29 cellular contexts compared by ENCODE assay signal in the genomic region with DNA sequence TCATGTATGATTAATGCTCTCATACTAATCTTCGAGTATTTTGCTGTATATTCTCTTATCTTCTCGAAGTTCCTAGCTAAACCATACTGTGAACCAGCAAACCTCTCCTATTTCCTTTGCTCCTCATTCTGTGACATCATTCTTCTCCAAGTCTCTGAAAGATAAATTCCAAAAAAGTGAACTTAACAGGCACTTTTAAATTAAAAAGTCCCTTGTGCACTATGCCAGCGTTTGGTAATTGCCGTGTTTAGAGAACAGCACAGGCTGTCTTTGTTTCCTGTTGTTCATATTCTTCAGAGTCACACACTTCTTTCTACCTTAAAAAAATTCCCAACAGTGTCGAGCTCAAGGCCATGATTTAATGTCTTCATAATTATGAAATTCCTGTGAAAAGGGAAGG.
DNase-seq lines count a peak whose midpoint lies in the region; ATAC-seq and TF ChIP-seq lines count a peak whose summit lies in the region.
"Had no signal": no experiment of that assay in that cellular context is flagged by ENCODE, and none has a peak within 500 bp of the region (broad histone marks: within the 10 kb centered on the region; RNA-seq: fewer than 3 reads in every experiment).

No MANE protein-coding gene starts in this region.

- H3K4me3 ChIP-seq in cardiac muscle cell (no peak overlapping the region), right atrium auricular region (no peak overlapping the region), muscle layer of duodenum (ENCODE audit: low read depth in 1 of 2, low read length in 2 of 2) (no peak overlapping the region)
- no peak overlapping the region for H3K4me3 ChIP-seq in CD8-positive, alpha-beta T cell (ENCODE audit: low read depth, low read length)
- H3K4me3 ChIP-seq: adrenal gland, HAP-1, MG63 had no signal

- H3K9me3 Mint-ChIP-seq in endothelial cell (ENCODE audit: unreplicated experiment), result no peaks in the 10 kb centered on the region
- no peaks in the 10 kb centered on the region for H3K9me3 Mint-ChIP-seq in CD8-positive, alpha-beta T cell
- H3K9me3 Mint-ChIP-seq: activated naive CD4-positive, alpha-beta T cell treated with anti-CD3 and anti-CD28 coated beads for 36 hours; memory B cell; stimulated activated effector memory CD8-positive, alpha-beta T cell treated with anti-CD3 and anti-CD28 coated beads, Interleukin-12 subunit alpha, Interleukin-12 subunit beta, amount 100 ng/mL, for 72 hours had no signal

- H3K27me3 Mint-ChIP-seq in endothelial cell (ENCODE audit: unreplicated experiment), result no peaks in the 10 kb centered on the region
- peaks cover 22% of the 10 kb centered on the region for H3K27me3 Mint-ChIP-seq in CD8-positive, alpha-beta T cell (ENCODE audit: low read depth)

- DNase-seq in cardiac muscle cell (ENCODE audit: low read depth in 1 of 2, low spot score in 1 of 2) (peak in 1 of 2 donors; percentile 36), right atrium auricular region (ENCODE audit: low spot score) (no peak), endothelial cell (ENCODE audit: low spot score) (no peak), DMS79 treated with DMSO at 0.1 percent for 48 hours (lab: John Stamatoyannopoulos, UW) (no peak)
- no peak for DNase-seq in CD8-positive, alpha-beta T cell
- DNase-seq: 8988T; activated CD4-positive, alpha-beta T cell treated with anti-CD3 and anti-CD28 coated beads, Interleukin-2, amount 50 U/mL, for 48 hours; activated naive CD4-positive, alpha-beta T cell treated with anti-CD3 and anti-CD28 coated beads for 36 hours; adrenal gland; brain microvascular endothelial cell; effector CD8-positive, alpha-beta T cell; EL; erythroblast; foreskin fibroblast; KBM-7; MG63; naive thymus-derived CD8-positive, alpha-beta T cell; NCI-H1105 treated with DMSO at 0.1 percent for 48 hours; NCI-H1930; NCI-H524 treated with DMSO at 0.1 percent for 48 hours; SIG-M5; stimulated activated CD4-positive, alpha-beta T cell treated with anti-CD3 and anti-CD28 coated beads, Interleukin-2, amount 100 ng/mL, for 48 hours; substantia nigra had no signal

- H3K4me1 Mint-ChIP-seq in endothelial cell (ENCODE audit: unreplicated experiment), result peaks cover 30% of the 10 kb centered on the region
- no peaks in the 10 kb centered on the region for H3K4me1 Mint-ChIP-seq in CD8-positive, alpha-beta T cell (ENCODE audit: low read depth)
- H3K4me1 Mint-ChIP-seq: memory B cell; naive thymus-derived CD8-positive, alpha-beta T cell; stimulated activated effector memory CD8-positive, alpha-beta T cell treated with anti-CD3 and anti-CD28 coated beads, Interleukin-12 subunit alpha, Interleukin-12 subunit beta, amount 100 ng/mL, for 72 hours had no signal

- CTCF ChIA-PET in CD8-positive, alpha-beta T cell (lab: Charles Lee), result no interaction called here

- H3K4me1 ChIP-seq in cardiac muscle cell (ENCODE audit: low read depth) (peaks cover 12% of the 10 kb centered on the region), right atrium auricular region (peaks cover 0 to 9% of the 10 kb centered on the region in 2 donors), muscle layer of duodenum (ENCODE audit: control insufficient read depth in 1 of 2, insufficient read depth in 2 of 2, low read length in 2 of 2) (peaks cover 0 to 4% of the 10 kb centered on the region in 2 donors)
- H3K4me1 ChIP-seq in CD8-positive, alpha-beta T cell (ENCODE audit: insufficient read depth, low read length), result no peaks in the 10 kb centered on the region
- H3K4me1 ChIP-seq: HAP-1 had no signal

- H3K36me3 ChIP-seq in cardiac muscle cell (no peaks in the 10 kb centered on the region), right atrium auricular region (no peaks in the 10 kb centered on the region), muscle layer of duodenum (ENCODE audit: control insufficient read depth in 1 of 2, insufficient read depth in 2 of 2, low read length in 2 of 2) (no peaks in the 10 kb centered on the region)
- H3K36me3 ChIP-seq in CD8-positive, alpha-beta T cell (ENCODE audit: insufficient read depth, low read length), result no peaks in the 10 kb centered on the region
- H3K36me3 ChIP-seq: adrenal gland, brain microvascular endothelial cell, HAP-1, MG63 had no signal

- H3K4me3 Mint-ChIP-seq in endothelial cell (ENCODE audit: unreplicated experiment), result no peak overlapping the region
- no peak overlapping the region for H3K4me3 Mint-ChIP-seq in CD8-positive, alpha-beta T cell
- H3K4me3 Mint-ChIP-seq: activated naive CD4-positive, alpha-beta T cell treated with anti-CD3 and anti-CD28 coated beads for 36 hours; memory B cell; naive thymus-derived CD8-positive, alpha-beta T cell; stimulated activated effector memory CD8-positive, alpha-beta T cell treated with anti-CD3 and anti-CD28 coated beads, Interleukin-12 subunit alpha, Interleukin-12 subunit beta, amount 100 ng/mL, for 72 hours had no signal

- POLR2A ChIA-PET in CD8-positive, alpha-beta T cell (lab: Charles Lee), result no interaction called here

- H3K27ac ChIP-seq in cardiac muscle cell (peak overlapping the region; percentile 36), right atrium auricular region (peak overlapping the region in 1 of 2 donors; percentile 41), muscle layer of duodenum (ENCODE audit: low read length) (peak overlapping the region; percentile 32)
- H3K27ac ChIP-seq in CD8-positive, alpha-beta T cell (ENCODE audit: low read depth, low read length), result no peak overlapping the region
- H3K27ac ChIP-seq: brain microvascular endothelial cell had no signal

- intact Hi-C loops in CD8-positive, alpha-beta T cell (cut with DNase I, micrococcal nuclease), result no loop called here

- peak overlapping the region; percentile 90 for H3K27ac Mint-ChIP-seq in endothelial cell (ENCODE audit: unreplicated experiment)
- no peak overlapping the region for H3K27ac Mint-ChIP-seq in CD8-positive, alpha-beta T cell
- H3K27ac Mint-ChIP-seq: activated naive CD4-positive, alpha-beta T cell treated with anti-CD3 and anti-CD28 coated beads for 36 hours; memory B cell; naive thymus-derived CD8-positive, alpha-beta T cell; stimulated activated effector memory CD8-positive, alpha-beta T cell treated with anti-CD3 and anti-CD28 coated beads, Interleukin-12 subunit alpha, Interleukin-12 subunit beta, amount 100 ng/mL, for 72 hours had no signal

- no peaks in the 10 kb centered on the region for H3K27me3 ChIP-seq in cardiac muscle cell
- no peaks in the 10 kb centered on the region for H3K27me3 ChIP-seq in right atrium auricular region
- no peaks in the 10 kb centered on the region for H3K27me3 ChIP-seq in muscle layer of duodenum (ENCODE audit: low read depth, low read length)
- peaks cover 3% of the 10 kb centered on the region for H3K27me3 ChIP-seq in CD8-positive, alpha-beta T cell (ENCODE audit: insufficient read depth, low read length)
- H3K27me3 ChIP-seq: adrenal gland, brain microvascular endothelial cell, MG63 had no signal

- ATAC-seq in CD8-positive, alpha-beta T cell, result no peak
- no peak for ATAC-seq in GM21723 (IDR thresholded peaks at IDR 0.05; ENCODE audit: unreplicated experiment)
- no peak for ATAC-seq in GM19463 (IDR thresholded peaks at IDR 0.05; ENCODE audit: unreplicated experiment)
- ATAC-seq: naive thymus-derived CD8-positive, alpha-beta T cell; stimulated activated effector memory CD8-positive, alpha-beta T cell treated with anti-CD3 and anti-CD28 coated beads, Interleukin-12 subunit alpha, Interleukin-12 subunit beta, amount 100 ng/mL, for 72 hours had no signal

- no peaks in the 10 kb centered on the region for H3K9me3 ChIP-seq in cardiac muscle cell (ENCODE audit: low read depth)
- H3K9me3 ChIP-seq in right atrium auricular region, result peaks cover 0 to 11% of the 10 kb centered on the region in 2 donors
- no peaks in the 10 kb centered on the region for H3K9me3 ChIP-seq in muscle layer of duodenum (ENCODE audit: control insufficient read depth in 1 of 2, low read length in 2 of 2)
- H3K9me3 ChIP-seq in CD8-positive, alpha-beta T cell (ENCODE audit: low read length), result no peaks in the 10 kb centered on the region
- H3K9me3 ChIP-seq: adrenal gland, HAP-1 had no signal

- no peaks in the 10 kb centered on the region for H3K36me3 Mint-ChIP-seq in endothelial cell (ENCODE audit: low read depth, unreplicated experiment)
- H3K36me3 Mint-ChIP-seq in CD8-positive, alpha-beta T cell, result no peaks in the 10 kb centered on the region
- H3K36me3 Mint-ChIP-seq: memory B cell; stimulated activated effector memory CD8-positive, alpha-beta T cell treated with anti-CD3 and anti-CD28 coated beads, Interleukin-12 subunit alpha, Interleukin-12 subunit beta, amount 100 ng/mL, for 72 hours had no signal

- no peak for TF ChIP-seq CTCF in cardiac muscle cell (IDR thresholded peaks at IDR 0.05; ENCODE audit: low read depth, low read length)
- TF ChIP-seq CTCF in right atrium auricular region (IDR thresholded peaks at IDR 0.05), result no peak
- TF ChIP-seq CTCF in endothelial cell (IDR thresholded peaks at IDR 0.05; ENCODE audit: unreplicated experiment), result no peak
- TF ChIP-seq CTCF in CD8-positive, alpha-beta T cell (IDR thresholded peaks at IDR 0.05), result no peak
